Comparison of ENCODE assay signal across 33 cellular contexts in the genomic region with DNA sequence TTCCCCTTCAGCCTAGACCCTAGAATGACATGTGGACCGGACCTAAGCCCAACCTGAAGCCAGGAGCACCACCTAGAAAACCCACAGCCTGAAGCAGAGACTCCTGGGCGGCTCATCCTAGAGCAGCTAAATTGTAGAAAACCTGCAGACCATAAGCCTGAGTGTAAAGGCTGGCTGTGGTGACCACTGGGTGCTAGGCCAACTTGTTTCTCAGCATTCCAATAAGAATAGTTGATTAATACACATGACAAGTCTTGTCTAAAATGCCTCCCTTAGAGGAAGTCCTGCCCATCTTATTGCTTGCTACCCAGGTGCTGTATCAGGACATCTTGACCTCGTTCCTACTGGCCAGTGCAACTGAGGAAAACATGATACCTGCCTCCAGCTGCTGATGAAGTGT. TPM values are rescaled to one million over a fixed set of nuclear protein-coding genes. Genes with fewer than 3 reads are reported as not detected.
"Had no signal": no experiment of that assay in that cellular context is flagged by ENCODE, and none has a peak within 500 bp of the region (broad histone marks: within the 10 kb centered on the region; RNA-seq: fewer than 3 reads in every experiment).

No MANE protein-coding gene starts in this region.

- H3K4me3 ChIP-seq: adrenal gland, body of pancreas, K562, Peyer's patch, SJCRH30, SK-N-MC had no signal

- H3K27me3 ChIP-seq: body of pancreas, Peyer's patch, SJCRH30 had no signal

- H3K4me1 ChIP-seq: adrenal gland, body of pancreas, Peyer's patch, SJCRH30 had no signal

- H3K4me1 Mint-ChIP-seq: activated CD4-positive, alpha-beta T cell treated with anti-CD3 and anti-CD28 coated beads, Interleukin-2, amount 10 ng/mL, durations not matched to agents 7 days and 5 days had no signal

- H3K4me3 Mint-ChIP-seq: activated CD4-positive, alpha-beta T cell treated with anti-CD3 and anti-CD28 coated beads, Interleukin-2, amount 10 ng/mL, durations not matched to agents 7 days and 5 days; activated naive CD4-positive, alpha-beta T cell treated with anti-CD3 and anti-CD28 coated beads for 36 hours; activated T-cell treated with anti-CD3 and anti-CD28 coated beads, Interleukin-2, amount 50 U/mL, for 4 hours; activated T-helper 1 cell treated with anti-CD3 and anti-CD28 coated beads, Interleukin-12 subunit alpha, Interleukin-12 subunit beta, Interleukin-2, Interleukin-4 antibody, amounts not matched to agents 30 ng/mL and 10 ng/mL and 1 ng/mL, durations not matched to agents 14 hours and 24 hours and 36 hours had no signal

- DNase-seq: activated CD4-positive, alpha-beta T cell treated with anti-CD3 and anti-CD28 coated beads for 1 hour; activated CD4-positive, alpha-beta T cell treated with anti-CD3 and anti-CD28 coated beads, Interleukin-2, amount 10 ng/mL, durations not matched to agents 7 days and 5 days; activated CD4-positive, alpha-beta T cell treated with anti-CD3 and anti-CD28 coated beads, Interleukin-2, amount 50 U/mL, for 48 hours; activated CD4-positive, CD25-positive, alpha-beta regulatory T cell; activated CD8-positive, alpha-beta memory T cell treated with anti-CD3 and anti-CD28 coated beads, Interleukin-2, amount 50 U/mL, for 4 hours; activated gamma-delta T cell treated with Interleukin-2 at 50 U/mL for 16 hours; activated naive CD4-positive, alpha-beta T cell treated with anti-CD3 and anti-CD28 coated beads for 36 hours; activated T-cell treated with anti-CD3 and anti-CD28 coated beads for 4 hours; activated T-cell treated with anti-CD3 and anti-CD28 coated beads, Interleukin-2, amount 50 U/mL, for 4 hours; adrenal gland; body of pancreas; central memory CD4-positive, alpha-beta T cell; IMR-90; NCI-H1092 treated with DMSO at 0.1 percent for 48 hours; NCI-H1417 treated with DMSO at 0.1 percent for 48 hours; NCI-H1694 treated with DMSO at 0.1 percent for 48 hours; NCI-H2029; NCI-H345; NCI-H524 treated with DMSO at 0.1 percent for 48 hours; Peyer's patch; SHP77; SJCRH30; T1000; WERI-Rb-1 had no signal

- H3K36me3 Mint-ChIP-seq: activated naive CD4-positive, alpha-beta T cell treated with anti-CD3 and anti-CD28 coated beads, Interleukin-2, amount 50 U/mL, for 72 hours had no signal

- H3K36me3 ChIP-seq: adrenal gland, Peyer's patch, SJCRH30, WERI-Rb-1 had no signal

- H3K27ac ChIP-seq: adrenal gland, body of pancreas, Peyer's patch, SJCRH30, SK-N-MC, WERI-Rb-1 had no signal

- FAIRE-seq: astrocyte, K562 had no signal

- H3K27ac Mint-ChIP-seq: activated CD4-positive, alpha-beta T cell treated with anti-CD3 and anti-CD28 coated beads, Interleukin-2, amount 10 ng/mL, durations not matched to agents 7 days and 5 days; activated naive CD4-positive, alpha-beta T cell treated with anti-CD3 and anti-CD28 coated beads for 36 hours; activated naive CD4-positive, alpha-beta T cell treated with anti-CD3 and anti-CD28 coated beads, Interleukin-2, amount 50 U/mL, for 72 hours; activated T-helper 1 cell treated with anti-CD3 and anti-CD28 coated beads, Interleukin-12 subunit alpha, Interleukin-12 subunit beta, Interleukin-2, Interleukin-4 antibody, amounts not matched to agents 30 ng/mL and 10 ng/mL and 1 ng/mL, durations not matched to agents 14 hours and 24 hours and 36 hours had no signal

- H3K9me3 ChIP-seq: adrenal gland, body of pancreas, Peyer's patch, SJCRH30 had no signal

- H3K9me3 Mint-ChIP-seq: activated T-cell treated with anti-CD3 and anti-CD28 coated beads, Interleukin-2, amount 50 U/mL, for 4 hours; activated T-helper 1 cell treated with anti-CD3 and anti-CD28 coated beads, Interleukin-12 subunit alpha, Interleukin-12 subunit beta, Interleukin-2, Interleukin-4 antibody, amounts not matched to agents 30 ng/mL and 10 ng/mL and 1 ng/mL, durations not matched to agents 14 hours and 24 hours and 36 hours had no signal

RNA-seq across cellular contexts. Expression of a gene that starts 23.3 kb away (rescaled TPM):
- total RNA-seq: activated CD4-positive, alpha-beta T cell treated with anti-CD3 and anti-CD28 coated beads, Interleukin-2, amount 10 ng/mL, durations not matched to agents 7 days and 5 days; activated naive CD4-positive, alpha-beta T cell treated with anti-CD3 and anti-CD28 coated beads for 36 hours; activated naive CD4-positive, alpha-beta T cell treated with anti-CD3 and anti-CD28 coated beads, Interleukin-2, amount 50 U/mL, for 72 hours; activated T-cell treated with anti-CD3 and anti-CD28 coated beads, Interleukin-2, amount 50 U/mL, for 4 hours; activated T-helper 1 cell treated with anti-CD3 and anti-CD28 coated beads, Interleukin-12 subunit alpha, Interleukin-12 subunit beta, Interleukin-2, Interleukin-4 antibody, amounts not matched to agents 30 ng/mL and 10 ng/mL and 1 ng/mL, durations not matched to agents 14 hours and 24 hours and 36 hours; IMR-90; K562; M059J; NCI-H460; T-helper 1 cell treated with Interleukin-12 subunit alpha and Interleukin-12 subunit beta and Interleukin-4 antibody, amounts not matched to agents 30 ng/mL and 1 ng/mL, for 36 hours; T-helper 2 cell treated with Interferon-gamma antibody and Interleukin-4, amounts not matched to agents 100 ng/mL and 5 ng/mL, for 36 hours had no signal
- polyA plus RNA-seq: IMR-90, K562 had no signal

RNA-seq across cellular contexts. Expression of a gene that starts 49.1 kb away (rescaled TPM):
- total RNA-seq: activated CD4-positive, alpha-beta T cell treated with anti-CD3 and anti-CD28 coated beads, Interleukin-2, amount 10 ng/mL, durations not matched to agents 7 days and 5 days; activated naive CD4-positive, alpha-beta T cell treated with anti-CD3 and anti-CD28 coated beads for 36 hours; activated naive CD4-positive, alpha-beta T cell treated with anti-CD3 and anti-CD28 coated beads, Interleukin-2, amount 50 U/mL, for 72 hours; activated T-cell treated with anti-CD3 and anti-CD28 coated beads, Interleukin-2, amount 50 U/mL, for 4 hours; activated T-helper 1 cell treated with anti-CD3 and anti-CD28 coated beads, Interleukin-12 subunit alpha, Interleukin-12 subunit beta, Interleukin-2, Interleukin-4 antibody, amounts not matched to agents 30 ng/mL and 10 ng/mL and 1 ng/mL, durations not matched to agents 14 hours and 24 hours and 36 hours; adrenal gland; body of pancreas; IMR-90; K562; M059J; Peyer's patch; SJCRH30; T-helper 1 cell treated with Interleukin-12 subunit alpha and Interleukin-12 subunit beta and Interleukin-4 antibody, amounts not matched to agents 30 ng/mL and 1 ng/mL, for 36 hours; T-helper 2 cell treated with Interferon-gamma antibody and Interleukin-4, amounts not matched to agents 100 ng/mL and 5 ng/mL, for 36 hours had no signal
- polyA plus RNA-seq: adrenal gland, IMR-90, K562 had no signal
